In the genomic region with DNA sequence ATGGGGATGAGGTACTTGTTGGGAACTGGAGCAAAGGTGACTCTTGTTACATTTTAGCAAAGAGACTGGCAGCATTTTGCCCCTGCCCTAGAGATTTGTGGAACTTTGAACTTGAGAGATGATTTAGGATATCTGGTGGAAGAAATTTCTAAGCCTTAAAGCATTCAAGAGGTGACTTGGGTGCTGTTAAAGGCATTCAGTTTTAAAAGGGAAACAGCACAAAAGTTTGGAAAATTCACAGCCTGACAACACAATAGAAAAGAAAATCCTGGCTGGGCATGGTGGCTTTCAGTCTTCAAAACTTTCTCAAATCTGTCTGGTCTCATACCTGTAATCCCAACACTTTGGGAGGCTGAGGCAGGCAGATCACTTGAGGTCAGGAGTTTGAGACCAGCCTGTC, we compare ENCODE assay signal across 7 cellular contexts. TPM values are rescaled to one million over a fixed set of nuclear protein-coding genes. Genes with fewer than 3 reads are reported as not detected.
"Had no signal": no experiment of that assay in that cellular context is flagged by ENCODE, and none has a peak within 500 bp of the region (broad histone marks: within the 10 kb centered on the region; RNA-seq: fewer than 3 reads in every experiment).

No MANE protein-coding gene starts in this region.

RNA-seq across cellular contexts. Expression of gene PHOSPHO1, which starts 46.1 kb away (rescaled TPM):
- total RNA-seq: subcutaneous adipose tissue, transverse colon, vagina had no signal

RNA-seq across cellular contexts. Expression of gene B4GALNT2, which starts 52.0 kb away (rescaled TPM):
- total RNA-seq: subcutaneous adipose tissue, temporal lobe, thoracic aorta, tibial nerve, urinary bladder, vagina had no signal
- polyA plus RNA-seq: urinary bladder had no signal
